Comparison of ENCODE assay signal across 19 cellular contexts in the genomic region with DNA sequence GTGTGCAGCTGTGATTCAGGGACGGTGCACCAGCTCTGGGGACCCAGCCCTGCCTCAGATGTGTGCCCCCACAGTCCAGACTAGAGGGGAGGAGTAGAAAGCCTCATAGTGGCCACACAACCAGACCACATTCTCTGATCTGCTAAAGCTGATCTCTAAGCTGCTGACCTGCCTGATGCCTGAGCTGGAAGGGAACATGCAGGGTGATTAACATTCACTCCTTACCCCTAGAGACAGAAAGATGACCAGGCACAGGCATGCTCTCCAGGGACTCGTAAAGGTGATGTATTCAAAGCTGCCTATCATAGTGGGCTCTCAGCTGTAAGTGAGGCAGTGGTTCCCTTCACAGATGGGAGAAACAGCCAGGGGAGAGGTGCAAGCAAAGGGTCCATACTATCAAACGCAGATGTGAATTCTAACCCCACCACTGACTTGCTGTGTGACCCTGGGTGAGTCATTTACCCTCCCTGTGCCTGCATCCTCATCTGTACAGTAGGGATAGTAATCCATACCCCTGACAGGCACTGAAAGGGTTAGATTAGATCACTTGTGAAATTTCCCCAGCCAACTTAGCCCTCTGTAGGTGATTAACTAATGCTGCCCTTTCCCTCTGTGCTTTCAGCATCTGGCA. TPM values are rescaled to one million over a fixed set of nuclear protein-coding genes. Genes with fewer than 3 reads are reported as not detected.
DNase-seq lines count a peak whose midpoint lies in the region; ATAC-seq and TF ChIP-seq lines count a peak whose summit lies in the region.
"Had no signal": no experiment of that assay in that cellular context is flagged by ENCODE, and none has a peak within 500 bp of the region (broad histone marks: within the 10 kb centered on the region; RNA-seq: fewer than 3 reads in every experiment).

No MANE protein-coding gene starts in this region.

- no peak for TF ChIP-seq CTCF in fibroblast of mammary gland (conservative IDR thresholded peaks at IDR 0.05; ENCODE audit: control insufficient read depth, insufficient read depth, low read depth, low read length)

- no peak overlapping the region for H3K4me3 Mint-ChIP-seq in activated naive CD8-positive, alpha-beta T cell treated with anti-CD3 and anti-CD28 coated beads, Interleukin-2, amount 50 U/mL, for 24 hours
- no peak overlapping the region for H3K4me3 Mint-ChIP-seq in activated naive CD8-positive, alpha-beta T cell treated with anti-CD3 and anti-CD28 coated beads for 36 hours
- no peak overlapping the region for H3K4me3 Mint-ChIP-seq in stimulated activated naive CD8-positive, alpha-beta T cell treated with anti-CD3 and anti-CD28 coated beads, Interleukin-15, amount 100 ng/mL, for 72 hours
- H3K4me3 Mint-ChIP-seq: activated CD8-positive, alpha-beta memory T cell treated with anti-CD3 and anti-CD28 coated beads, Interleukin-2, amount 10 ng/mL, durations not matched to agents 7 days and 5 days; endodermal cell; stimulated activated effector memory CD8-positive, alpha-beta T cell treated with anti-CD3 and anti-CD28 coated beads, Interleukin-12 subunit alpha, Interleukin-12 subunit beta, amount 100 ng/mL, for 72 hours had no signal

- peaks cover 20% of the 10 kb centered on the region for H3K4me1 Mint-ChIP-seq in activated naive CD8-positive, alpha-beta T cell treated with anti-CD3 and anti-CD28 coated beads, Interleukin-2, amount 50 U/mL, for 24 hours
- peaks cover 9% of the 10 kb centered on the region for H3K4me1 Mint-ChIP-seq in activated naive CD8-positive, alpha-beta T cell treated with anti-CD3 and anti-CD28 coated beads for 36 hours
- H3K4me1 Mint-ChIP-seq in stimulated activated naive CD8-positive, alpha-beta T cell treated with anti-CD3 and anti-CD28 coated beads, Interleukin-15, amount 100 ng/mL, for 72 hours = peaks cover 22% of the 10 kb centered on the region

- peaks cover 2% of the 10 kb centered on the region for H3K9me3 Mint-ChIP-seq in activated naive CD8-positive, alpha-beta T cell treated with anti-CD3 and anti-CD28 coated beads, Interleukin-2, amount 50 U/mL, for 24 hours
- no peaks in the 10 kb centered on the region for H3K9me3 Mint-ChIP-seq in activated naive CD8-positive, alpha-beta T cell treated with anti-CD3 and anti-CD28 coated beads for 36 hours
- peaks cover 0 to 3% of the 10 kb centered on the region in 2 donors for H3K9me3 Mint-ChIP-seq in stimulated activated naive CD8-positive, alpha-beta T cell treated with anti-CD3 and anti-CD28 coated beads, Interleukin-15, amount 100 ng/mL, for 72 hours
- H3K9me3 Mint-ChIP-seq: endodermal cell; stimulated activated effector memory CD8-positive, alpha-beta T cell treated with anti-CD3 and anti-CD28 coated beads, Interleukin-12 subunit alpha, Interleukin-12 subunit beta, amount 100 ng/mL, for 72 hours had no signal

- no peak overlapping the region for H3K4me3 ChIP-seq in fibroblast of mammary gland (ENCODE audit: control insufficient read depth, low read depth, low read length)
- H3K4me3 ChIP-seq: SJSA1, tibial artery had no signal

- no peak overlapping the region for H3K27ac Mint-ChIP-seq in activated naive CD8-positive, alpha-beta T cell treated with anti-CD3 and anti-CD28 coated beads, Interleukin-2, amount 50 U/mL, for 24 hours
- H3K27ac Mint-ChIP-seq in activated naive CD8-positive, alpha-beta T cell treated with anti-CD3 and anti-CD28 coated beads for 36 hours = no peak overlapping the region
- H3K27ac Mint-ChIP-seq in stimulated activated naive CD8-positive, alpha-beta T cell treated with anti-CD3 and anti-CD28 coated beads, Interleukin-15, amount 100 ng/mL, for 72 hours = no peak overlapping the region
- H3K27ac Mint-ChIP-seq: activated CD8-positive, alpha-beta memory T cell treated with anti-CD3 and anti-CD28 coated beads, Interleukin-2, amount 10 ng/mL, durations not matched to agents 7 days and 5 days; endodermal cell had no signal

- H3K27me3 Mint-ChIP-seq in activated naive CD8-positive, alpha-beta T cell treated with anti-CD3 and anti-CD28 coated beads, Interleukin-2, amount 50 U/mL, for 24 hours = peaks cover 9% of the 10 kb centered on the region
- H3K27me3 Mint-ChIP-seq in activated naive CD8-positive, alpha-beta T cell treated with anti-CD3 and anti-CD28 coated beads for 36 hours = peaks cover 6% of the 10 kb centered on the region
- peaks cover 32% of the 10 kb centered on the region for H3K27me3 Mint-ChIP-seq in stimulated activated naive CD8-positive, alpha-beta T cell treated with anti-CD3 and anti-CD28 coated beads, Interleukin-15, amount 100 ng/mL, for 72 hours

- no peaks in the 10 kb centered on the region for H3K36me3 Mint-ChIP-seq in activated naive CD8-positive, alpha-beta T cell treated with anti-CD3 and anti-CD28 coated beads, Interleukin-2, amount 50 U/mL, for 24 hours (ENCODE audit: low read depth)
- no peaks in the 10 kb centered on the region for H3K36me3 Mint-ChIP-seq in activated naive CD8-positive, alpha-beta T cell treated with anti-CD3 and anti-CD28 coated beads for 36 hours
- H3K36me3 Mint-ChIP-seq: activated CD8-positive, alpha-beta memory T cell treated with anti-CD3 and anti-CD28 coated beads, Interleukin-2, amount 10 ng/mL, durations not matched to agents 7 days and 5 days; stimulated activated effector memory CD8-positive, alpha-beta T cell treated with anti-CD3 and anti-CD28 coated beads, Interleukin-12 subunit alpha, Interleukin-12 subunit beta, amount 100 ng/mL, for 72 hours had no signal

- peak; percentile 37 for ATAC-seq in activated naive CD8-positive, alpha-beta T cell treated with anti-CD3 and anti-CD28 coated beads, Interleukin-2, amount 50 U/mL, for 24 hours
- peak; percentile 33 for ATAC-seq in stimulated activated naive CD8-positive, alpha-beta T cell treated with anti-CD3 and anti-CD28 coated beads, Interleukin-15, amount 100 ng/mL, for 72 hours
- ATAC-seq in HG03469 (IDR thresholded peaks at IDR 0.05; ENCODE audit: unreplicated experiment) = no peak
- ATAC-seq in HG03457 (IDR thresholded peaks at IDR 0.05; ENCODE audit: unreplicated experiment) = no peak
- ATAC-seq: activated CD8-positive, alpha-beta memory T cell treated with anti-CD3 and anti-CD28 coated beads, Interleukin-2, amount 10 ng/mL, durations not matched to agents 7 days and 5 days; stimulated activated effector memory CD8-positive, alpha-beta T cell treated with anti-CD3 and anti-CD28 coated beads, Interleukin-12 subunit alpha, Interleukin-12 subunit beta, amount 100 ng/mL, for 72 hours had no signal

- DNase-seq in activated naive CD8-positive, alpha-beta T cell treated with anti-CD3 and anti-CD28 coated beads, Interleukin-2, amount 50 U/mL, for 24 hours = no peak
- DNase-seq in activated naive CD8-positive, alpha-beta T cell treated with anti-CD3 and anti-CD28 coated beads for 36 hours = no peak
- DNase-seq in RPMI7951 (ENCODE audit: low read depth) (peak; percentile 72), fibroblast of mammary gland (ENCODE audit: low read depth) (peak; percentile 73), HuH-7.5 (ENCODE audit: low spot score) (no peak)
- no peak for DNase-seq in stimulated activated naive CD8-positive, alpha-beta T cell treated with anti-CD3 and anti-CD28 coated beads, Interleukin-15, amount 100 ng/mL, for 72 hours
- DNase-seq: activated CD4-positive, alpha-beta T cell treated with anti-CD3 and anti-CD28 coated beads for 1 hour; activated CD8-positive, alpha-beta memory T cell treated with anti-CD3 and anti-CD28 coated beads, Interleukin-2, amount 10 ng/mL, durations not matched to agents 7 days and 5 days; endodermal cell; hypothalamus; NCI-H1092; NCI-H2081 treated with DMSO at 0.1 percent for 48 hours; T-helper 9 cell; tibial artery had no signal

RNA-seq across cellular contexts. Expression of a gene that starts 29.0 kb away (rescaled TPM):
- total RNA-seq in activated naive CD8-positive, alpha-beta T cell treated with anti-CD3 and anti-CD28 coated beads for 36 hours = 10 to 100 TPM; 11.5 to 12.1 TPM
- 13.4 and 13.6 TPM in 2 replicates for total RNA-seq in RPMI7951 (2014; rRNA removed; shearing (Covaris generic))
- total RNA-seq: A172 had no signal

Comparison
In these comparisons a context has a peak if more than half of its experiments do, and no peak if none do; other contexts are left out.
1. ATAC-seq: peak in activated naive CD8-positive, alpha-beta T cell treated with anti-CD3 and anti-CD28 coated beads, Interleukin-2, amount 50 U/mL, for 24 hours (single experiment) and stimulated activated naive CD8-positive, alpha-beta T cell treated with anti-CD3 and anti-CD28 coated beads, Interleukin-15, amount 100 ng/mL, for 72 hours (single experiment); none in HG03469 (single experiment) and HG03457 (single experiment).
2. DNase-seq: peak in RPMI7951 (single experiment) and fibroblast of mammary gland (single experiment); none in activated naive CD8-positive, alpha-beta T cell treated with anti-CD3 and anti-CD28 coated beads, Interleukin-2, amount 50 U/mL, for 24 hours (single experiment), activated naive CD8-positive, alpha-beta T cell treated with anti-CD3 and anti-CD28 coated beads for 36 hours (single experiment), stimulated activated naive CD8-positive, alpha-beta T cell treated with anti-CD3 and anti-CD28 coated beads, Interleukin-15, amount 100 ng/mL, for 72 hours (0 of 2) and HuH-7.5 (single experiment).